8 cellular contexts compared by ENCODE assay signal in the genomic region with DNA sequence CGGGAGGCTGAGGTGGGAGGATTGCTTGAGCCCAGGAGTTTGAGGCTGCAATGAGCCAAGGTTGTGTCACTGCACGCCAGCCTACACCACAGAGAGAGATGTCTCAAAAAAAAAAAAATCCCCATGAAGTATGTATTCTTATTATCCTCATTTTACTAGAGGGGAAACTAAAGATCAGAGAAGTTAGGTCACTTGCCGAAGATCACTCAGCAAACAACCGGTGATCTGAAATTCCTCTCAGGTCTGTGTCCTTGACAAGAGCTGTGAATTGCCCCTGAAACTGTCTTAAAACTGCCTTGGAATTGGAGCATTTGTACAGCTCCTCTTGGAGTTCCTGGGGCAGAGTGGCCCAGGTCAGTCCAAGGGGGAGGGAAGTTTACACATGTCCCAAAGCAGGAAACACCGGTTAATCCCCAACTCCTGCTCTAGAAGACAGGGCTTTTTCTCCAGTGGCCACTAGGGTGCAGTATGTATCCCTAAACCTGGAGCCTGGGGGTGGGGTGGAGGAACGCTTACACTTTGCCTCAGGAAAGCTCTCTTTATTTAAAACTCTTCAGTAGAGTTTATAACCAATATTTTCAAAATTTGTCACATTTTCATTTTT. TPM values are rescaled to one million over a fixed set of nuclear protein-coding genes. Genes with fewer than 3 reads are reported as not detected.
DNase-seq lines count a peak whose midpoint lies in the region; ATAC-seq, FAIRE-seq and TF ChIP-seq lines count a peak whose summit lies in the region.

No MANE protein-coding gene starts in this region.

- TF ChIP-seq EP300 in H1 (IDR thresholded peaks at IDR 0.05; ENCODE audit: borderline replicate concordance in 1 of 2, low read depth in 2 of 2, low read length in 2 of 2) = no peak

- H3K4me1 ChIP-seq in H1 (replicated peaks in 1 of 4; ENCODE audit: control insufficient read depth in 3 of 4, insufficient read depth in 4 of 4, low read length in 3 of 4) (no peaks in the 10 kb centered on the region; a peak in 2 of 7 replicates), mesenchymal stem cell (ENCODE audit: control insufficient read depth, insufficient read depth, low read depth, low read length) (peaks cover 3% of the 10 kb centered on the region)

- TF ChIP-seq POLR2A in H1 (IDR thresholded peaks at IDR 0.05; ENCODE audit: control extremely low read depth in 1 of 2, low read depth in 2 of 2, low read length in 2 of 2) = no peak

- H3K79me2 ChIP-seq in H1 (ENCODE audit: control insufficient read depth in 1 of 2, insufficient read depth in 2 of 2, low read length in 2 of 2) = no peaks in the 10 kb centered on the region

- H4K8ac ChIP-seq in H1 (ENCODE audit: extremely low read depth, insufficient read depth, low read length) (no peak overlapping the region), mesenchymal stem cell (ENCODE audit: low read length) (peak overlapping the region; percentile 31)

- no peak overlapping the region for H3K23ac ChIP-seq in H1 (ENCODE audit: insufficient read length)
- H3K23ac ChIP-seq in mesenchymal stem cell (ENCODE audit: low read length in 2 of 2) = no peak overlapping the region

- no peak overlapping the region; the same call in 1 of the 2 replicates for H2BK5ac ChIP-seq in H1 (ENCODE audit: low read depth, low read length)
- H2BK5ac ChIP-seq in mesenchymal stem cell (ENCODE audit: low read depth, low read length, poor library complexity, severe bottlenecking) = no peak overlapping the region

- no peak overlapping the region for H3K18ac ChIP-seq in H1 (ENCODE audit: extremely low read depth, low read length)
- no peak overlapping the region for H3K18ac ChIP-seq in mesenchymal stem cell (ENCODE audit: low read depth in 1 of 2, low read length in 2 of 2)

- peak overlapping the region; percentile 45 to 49; a peak in 2 of 4 replicates for H3K4me2 ChIP-seq in H1 (ENCODE audit: insufficient read depth in 1 of 2, low read depth in 2 of 2, low read length in 2 of 2)
- H3K4me2 ChIP-seq in mesenchymal stem cell (ENCODE audit: low read length, poor library complexity, severe bottlenecking) = no peak overlapping the region

- WGBS in H1 (ENCODE audit: extremely low coverage in 1 of 2, insufficient coverage in 1 of 2, insufficient read length in 1 of 2, insufficient replicate concordance in 2 of 2, low coverage in 1 of 2, low lambda C conversion rate in 2 of 2, missing lambda C conversion rate in 1 of 2), 2 experiments = 65% methylated on average over 6 of the region's 6 CpGs; no CpG with 5 or more reads in 1 of the 2 experiments
- WGBS in mesenchymal stem cell = 95% methylated on average over 3 of the region's 6 CpGs

- H2BK120ac ChIP-seq in H1 (replicated peaks; ENCODE audit: low read depth, low read length) = no peak overlapping the region
- H2BK120ac ChIP-seq in mesenchymal stem cell (ENCODE audit: low read depth, low read length) = no peak overlapping the region

- no peaks in the 10 kb centered on the region for H4K20me1 ChIP-seq in H1 (replicated peaks in 1 of 2; ENCODE audit: control insufficient read depth in 1 of 2, insufficient read depth in 2 of 2, low read length in 2 of 2)

- ATAC-seq in HG03108 (IDR thresholded peaks at IDR 0.05; ENCODE audit: unreplicated experiment) (peak; percentile 63), HG03439 (IDR thresholded peaks at IDR 0.05; ENCODE audit: unreplicated experiment) (no peak)

- peak; percentile 77 to 85 for TF ChIP-seq RAD21 in H1 (IDR thresholded peaks at IDR 0.05 in 1 of 2, conservative IDR thresholded peaks at IDR 0.05 in 1 of 2; ENCODE audit: low read depth in 2 of 2, low read length in 2 of 2)

- no peak overlapping the region for H2AK5ac ChIP-seq in H1 (ENCODE audit: low read depth, low read length)
- no peak overlapping the region for H2AK5ac ChIP-seq in mesenchymal stem cell (ENCODE audit: low read length, severe bottlenecking)

- H2BK15ac ChIP-seq in H1 (ENCODE audit: low read length) (peak overlapping the region; percentile 92; the same call in 1 of the 2 replicates), mesenchymal stem cell (ENCODE audit: low read depth, poor library complexity, severe bottlenecking) (no peak overlapping the region)

- H3K4me3 ChIP-seq in GM12864 (ENCODE audit: low read depth, low read length) = no peak overlapping the region
- H3K4me3 ChIP-seq in H1 (ENCODE audit: extremely low read depth in 1 of 4, insufficient read depth in 2 of 4, low read depth in 3 of 4, low read length in 4 of 4) = peak overlapping the region in 2 of 4 experiments; percentile 23 to 52; a peak in 1 of 8 replicates
- H3K4me3 ChIP-seq in mesenchymal stem cell (ENCODE audit: insufficient read depth in 1 of 2, low read depth in 1 of 2, low read length in 2 of 2) = no peak overlapping the region

- H3K4ac ChIP-seq in H1 (replicated peaks; ENCODE audit: insufficient read length, low read depth, low read length) (no peak overlapping the region), mesenchymal stem cell (ENCODE audit: low read depth in 1 of 2, low read length in 2 of 2) (no peak overlapping the region)

- POLR2A ChIA-PET in H1 (lab: Charles Lee; ENCODE audit: partially characterized antibody) = interaction anchor here (0.9 to 1.9 kb wide), 9 partner anchors 9 to 99 kb away, joined by 3 to 6 read pairs (median 3); a partner anchor contains a TSS

- TF ChIP-seq CTCF in GM12864 (IDR thresholded peaks at IDR 0.05; ENCODE audit: low read depth, low read length, missing control alignments) = peak; percentile 88
- TF ChIP-seq CTCF in H1 (IDR thresholded peaks at IDR 0.05; ENCODE audit: control extremely low read depth in 1 of 3, insufficient read depth in 1 of 3, low read depth in 1 of 3, low read length in 3 of 3) = peak; percentile 66 to 85 (median 79)

- H3K36me3 ChIP-seq in H1 (ENCODE audit: control insufficient read depth in 2 of 4, insufficient read depth in 4 of 4, low read length in 3 of 4) = peaks cover 0 to 15% (median 6%) of the 10 kb centered on the region in 4 experiments; a peak in 5 of 8 replicates
- H3K36me3 ChIP-seq in mesenchymal stem cell (ENCODE audit: control insufficient read depth in 1 of 2, insufficient read depth in 2 of 2, low read depth in 1 of 2, low read length in 2 of 2) = peaks cover 30 to 46% of the 10 kb centered on the region in 2 experiments

- H3K14ac ChIP-seq in H1 (ENCODE audit: insufficient read length) = no peak overlapping the region
- H3K14ac ChIP-seq in mesenchymal stem cell (ENCODE audit: low read length in 2 of 2) = no peak overlapping the region

- no peak overlapping the region for H2AFZ ChIP-seq in H1 (ENCODE audit: low read length)
- no peak overlapping the region for H2AFZ ChIP-seq in mesenchymal stem cell (ENCODE audit: low read depth, low read length)

- no peaks in the 10 kb centered on the region; the same call in 1 of the 2 replicates for H3K79me1 ChIP-seq in H1 (ENCODE audit: low read depth, low read length)
- H3K79me1 ChIP-seq in mesenchymal stem cell (replicated peaks; ENCODE audit: low read length, poor library complexity, severe bottlenecking) = no peaks in the 10 kb centered on the region

- no peak overlapping the region for H3K56ac ChIP-seq in H1 (replicated peaks; ENCODE audit: insufficient read length, low read depth, low read length)

- H3K23me2 ChIP-seq in H1 (ENCODE audit: low read depth, low read length) = no peaks in the 10 kb centered on the region

- H2BK12ac ChIP-seq in H1 (ENCODE audit: low read depth, low read length) = no peak overlapping the region
- H2BK12ac ChIP-seq in mesenchymal stem cell (ENCODE audit: low read length in 2 of 2) = peak overlapping the region in 1 of 2 experiments; percentile 77

- CTCF ChIA-PET in H1 (lab: Charles Lee; ENCODE audit: partially characterized antibody) = interaction anchor here (0.6 to 11.2 kb wide), 31 partner anchors 7 to 606 kb away, joined by 3 to 154 read pairs (median 7); a partner anchor contains a TSS

- peak; percentile 37 for DNase-seq in GM12864 (ENCODE audit: low read depth)
- peak; percentile 40 for DNase-seq in NCI-H774 (lab: John Stamatoyannopoulos, UW)
- DNase-seq in activated CD8-positive, alpha-beta memory T cell treated with anti-CD3 and anti-CD28 coated beads for 1 hour (ENCODE audit: extremely low read depth in 1 of 2, low read depth in 1 of 2) = peak; percentile 12 to 39
- peak in 1 of 2 experiments; percentile 81 for DNase-seq in H1 (ENCODE audit: low read depth in 1 of 2, low spot score in 2 of 2)
- DNase-seq in mesenchymal stem cell = peak; percentile 82
- peak; percentile 34 for DNase-seq in stimulated activated CD8-positive, alpha-beta memory T cell treated with anti-CD3 and anti-CD28 coated beads, Interleukin-15, amount 100 ng/mL, for 24 hours (ENCODE audit: low read depth)

- no peak overlapping the region for H4K5ac ChIP-seq in H1 (ENCODE audit: insufficient read length, low read depth, low read length)

- H3K9ac ChIP-seq in H1 (replicated peaks in 1 of 4; ENCODE audit: extremely low read depth in 1 of 4, low read depth in 3 of 4, low read length in 3 of 4) (no peak overlapping the region), mesenchymal stem cell (ENCODE audit: low read length) (peak overlapping the region; percentile 75)

- H4K91ac ChIP-seq in H1 (replicated peaks; ENCODE audit: insufficient read length, low read length) = no peak overlapping the region
- no peak overlapping the region for H4K91ac ChIP-seq in mesenchymal stem cell (ENCODE audit: low read length)

- H3K27me3 ChIP-seq in H1 (replicated peaks in 1 of 4; ENCODE audit: control insufficient read depth in 3 of 4, extremely low read depth in 1 of 4, insufficient read depth in 3 of 4, low read length in 3 of 4) = no peaks in the 10 kb centered on the region; a peak in 1 of 7 replicates
- no peaks in the 10 kb centered on the region for H3K27me3 ChIP-seq in mesenchymal stem cell (ENCODE audit: control insufficient read depth in 1 of 2, insufficient read depth in 1 of 2, low read length in 2 of 2)

- peak; percentile 82 for FAIRE-seq in H1 (lab: Jason Lieb, UNC)

- H3K27ac ChIP-seq in H1 (ENCODE audit: low read depth, low read length) (no peak overlapping the region), mesenchymal stem cell (ENCODE audit: low read length, poor library complexity, severe bottlenecking) (no peak overlapping the region)

- H2BK20ac ChIP-seq in H1 (ENCODE audit: low read length) = no peak overlapping the region

- no peaks in the 10 kb centered on the region for H3K9me3 ChIP-seq in H1 (ENCODE audit: insufficient read depth in 2 of 2, low read depth in 1 of 2, low read length in 1 of 2)
- no peaks in the 10 kb centered on the region for H3K9me3 ChIP-seq in mesenchymal stem cell (ENCODE audit: control insufficient read depth, low read length)

RNA-seq across cellular contexts. Expression of a gene that starts 27.6 kb away (rescaled TPM):
- not detected in 2 replicates for total RNA-seq in H1 (2021; fragmentation: NEBNext Ultra II Directional; extraction: Animal tissue kit (Norgen Biotek cat#: 25700))
- polyA plus RNA-seq in H1 (2011; rRNA removed) = 0.38 TPM in 1 of 2 replicates, not detected in the other
- 0.25 TPM for polyA plus RNA-seq in H1 (2011; cell fraction: cytosol; rRNA removed)
- 0.54 TPM for polyA plus RNA-seq in H1 (2011; cell fraction: nucleus; rRNA removed)
- 0.11 to 0.27 TPM (median 0.25 TPM) in 4 replicates for polyA plus RNA-seq in H1 (2012, experiment 1 of 2)
- polyA plus RNA-seq in H1 (2012, experiment 2 of 2) = not detected
- 0.02 TPM for polyA plus RNA-seq in H1 (2013, experiment 1 of 2)
- polyA plus RNA-seq in H1 (2013, experiment 2 of 2) = not detected
- polyA minus RNA-seq in H1 (2011; rRNA and poly(A)+ RNA removed) = not detected in 2 replicates
- not detected for polyA minus RNA-seq in H1 (2011; cell fraction: cytosol; rRNA and poly(A)+ RNA removed)
- polyA minus RNA-seq in H1 (2011; cell fraction: nucleus; rRNA and poly(A)+ RNA removed) = not detected
- polyA plus RNA-seq in mesenchymal stem cell (2013, experiment 1 of 2) = 0.03 TPM
- polyA plus RNA-seq in mesenchymal stem cell (2013, experiment 2 of 2) = 0.11 TPM
